ENCODE assay signal across 23 cellular contexts in the genomic region with DNA sequence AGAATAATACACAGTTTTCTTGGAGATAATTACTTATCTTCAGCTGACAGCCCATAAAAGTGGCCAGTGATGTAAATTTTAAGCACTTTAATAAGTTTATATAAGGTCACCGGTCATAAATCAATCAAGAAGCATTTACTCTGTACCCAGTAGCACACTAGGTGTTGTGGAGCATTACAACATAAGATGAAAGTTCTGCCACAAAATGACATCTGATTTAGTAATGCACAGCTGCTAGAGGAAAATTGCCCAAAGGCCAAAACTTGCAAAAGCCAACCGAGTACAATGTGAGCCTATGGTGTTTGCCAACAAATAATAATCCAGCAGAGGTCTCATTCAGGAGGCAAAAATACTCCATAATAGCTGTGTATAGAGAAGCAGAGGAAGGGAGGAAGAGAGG.
DNase-seq lines count a peak whose midpoint lies in the region; ATAC-seq and TF ChIP-seq lines count a peak whose summit lies in the region.
"Had no signal": no experiment of that assay in that cellular context is flagged by ENCODE, and none has a peak within 500 bp of the region (broad histone marks: within the 10 kb centered on the region; RNA-seq: fewer than 3 reads in every experiment).

No MANE protein-coding gene starts in this region.

- no peak for TF ChIP-seq CTCF in MCF 10A (IDR thresholded peaks at IDR 0.05; ENCODE audit: unreplicated experiment)
- TF ChIP-seq CTCF in breast epithelium (IDR thresholded peaks at IDR 0.05), result no peak

- peaks cover 0 to under 1% of the 10 kb centered on the region in 2 donors for H3K9me3 ChIP-seq in breast epithelium
- H3K9me3 ChIP-seq: A549, left lung, thoracic aorta had no signal

- intact Hi-C loops in MCF 10A (cut with micrococcal nuclease), result no loop called here
- intact Hi-C loops in breast epithelium (cut with DNase I; ENCODE audit: low total_unique reads), result no loop called here
- intact Hi-C loops in head of caudate nucleus (cut with DNase I), result no loop called here

- peak; percentile 84 for DNase-seq in MCF 10A (ENCODE audit: unreplicated experiment)
- DNase-seq in breast epithelium (ENCODE audit: low spot score in 2 of 2), result no peak
- DNase-seq in amniotic epithelial cell (ENCODE audit: low read depth), result peak; percentile 6
- DNase-seq in head of caudate nucleus, result peak in 24 of 42 donors; percentile 22 to 80 (median 48)
- no peak for DNase-seq in dermis blood vessel endothelial cell
- DNase-seq in HT-29 (ENCODE audit: low spot score), result no peak
- DNase-seq: activated CD4-positive, alpha-beta T cell treated with anti-CD3 and anti-CD28 coated beads for 48 hours; activated naive CD8-positive, alpha-beta T cell treated with anti-CD3 and anti-CD28 coated beads, Interleukin-2, amount 10 ng/mL, durations not matched to agents 7 days and 5 days; activated T-cell treated with anti-CD3 and anti-CD28 coated beads for 4 hours; CD4-positive, alpha-beta memory T cell; cerebellar nuclear complex; HFFc6; left lung; naive thymus-derived CD8-positive, alpha-beta T cell; NCI-H187 treated with DMSO at 0.1 percent for 48 hours; NCI-H774; stimulated activated CD4-positive, alpha-beta T cell treated with anti-CD3 and anti-CD28 coated beads, Interleukin-1b, Interleukin-23, amount 100 ng/mL, for 48 hours had no signal

- peak overlapping the region; percentile 3 for H3K4me3 Mint-ChIP-seq in MCF 10A (ENCODE audit: unreplicated experiment)
- H3K4me3 Mint-ChIP-seq: activated naive CD8-positive, alpha-beta T cell treated with anti-CD3 and anti-CD28 coated beads, Interleukin-2, amount 10 ng/mL, durations not matched to agents 7 days and 5 days; CD4-positive, alpha-beta memory T cell; HFFc6; naive thymus-derived CD8-positive, alpha-beta T cell had no signal

- H3K4me1 Mint-ChIP-seq in MCF 10A (ENCODE audit: insufficient read depth, unreplicated experiment), result peaks cover 25% of the 10 kb centered on the region
- H3K4me1 Mint-ChIP-seq: activated naive CD8-positive, alpha-beta T cell treated with anti-CD3 and anti-CD28 coated beads, Interleukin-2, amount 10 ng/mL, durations not matched to agents 7 days and 5 days; CD4-positive, alpha-beta memory T cell; naive thymus-derived CD8-positive, alpha-beta T cell had no signal

- no peak overlapping the region for H3K27ac ChIP-seq in breast epithelium
- H3K27ac ChIP-seq in temporal lobe (ENCODE audit: low read depth, low read length), result peak overlapping the region; percentile 86
- H3K27ac ChIP-seq: A549, hepatocyte, left lung had no signal

- H3K36me3 ChIP-seq in breast epithelium, result no peaks in the 10 kb centered on the region
- H3K36me3 ChIP-seq: left lung, thoracic aorta had no signal

- H3K27me3 ChIP-seq in breast epithelium, result no peaks in the 10 kb centered on the region
- H3K27me3 ChIP-seq: hepatocyte, left lung had no signal

- H3K9me3 Mint-ChIP-seq in MCF 10A (ENCODE audit: unreplicated experiment), result no peaks in the 10 kb centered on the region

- POLR2A ChIA-PET in MCF 10A (lab: Yijun Ruan, JAX), result interaction anchor here (0.6 to 3.3 kb wide), 15 partner anchors 8 to 257 kb away, joined by 3 to 36 read pairs (median 4); partner anchors contain the start of gene GPR37

- CTCF ChIA-PET in MCF 10A (lab: Yijun Ruan, JAX), result interaction anchor here (0.5 to 2.4 kb wide), 11 partner anchors 14 to 601 kb away, joined by 3 to 11 read pairs (median 3); partner anchors contain the start of gene GPR37

- H3K36me3 Mint-ChIP-seq in MCF 10A (ENCODE audit: insufficient read depth, unreplicated experiment), result no peaks in the 10 kb centered on the region
- H3K36me3 Mint-ChIP-seq: activated naive CD8-positive, alpha-beta T cell treated with anti-CD3 and anti-CD28 coated beads, Interleukin-2, amount 10 ng/mL, durations not matched to agents 7 days and 5 days; CD4-positive, alpha-beta memory T cell; naive thymus-derived CD8-positive, alpha-beta T cell had no signal

- no peaks in the 10 kb centered on the region for H3K27me3 Mint-ChIP-seq in MCF 10A (ENCODE audit: insufficient read depth, unreplicated experiment)
- H3K27me3 Mint-ChIP-seq: activated naive CD8-positive, alpha-beta T cell treated with anti-CD3 and anti-CD28 coated beads, Interleukin-2, amount 10 ng/mL, durations not matched to agents 7 days and 5 days; CD4-positive, alpha-beta memory T cell had no signal

- H3K4me1 ChIP-seq in breast epithelium, result no peaks in the 10 kb centered on the region
- H3K4me1 ChIP-seq: A549, left lung had no signal

- no TSS peak for BruUV-seq in MCF 10A (replicated peaks; lab: Mats Ljungman, UMichigan)

- ATAC-seq in GM21786 (IDR thresholded peaks at IDR 0.05; ENCODE audit: unreplicated experiment), result no peak
- ATAC-seq: A549; left lung; naive thymus-derived CD8-positive, alpha-beta T cell; Right ventricle myocardium inferior had no signal

- no peak overlapping the region for H3K4me3 ChIP-seq in breast epithelium
- H3K4me3 ChIP-seq: A549, hepatocyte, left lung, thoracic aorta had no signal

- H3K27ac Mint-ChIP-seq in MCF 10A (ENCODE audit: low read depth, unreplicated experiment), result peak overlapping the region; percentile 8
- H3K27ac Mint-ChIP-seq: activated naive CD8-positive, alpha-beta T cell treated with anti-CD3 and anti-CD28 coated beads, Interleukin-2, amount 10 ng/mL, durations not matched to agents 7 days and 5 days; CD4-positive, alpha-beta memory T cell; HFFc6; naive thymus-derived CD8-positive, alpha-beta T cell had no signal

- TF ChIP-seq POLR2A in breast epithelium (IDR thresholded peaks at IDR 0.05), result no peak

Comparison
In these comparisons a context has a peak if more than half of its experiments do, and no peak if none do; other contexts are left out.
1. DNase-seq: peak in MCF 10A (single experiment), amniotic epithelial cell (single experiment) and head of caudate nucleus (24 of 42); none in breast epithelium (0 of 2), dermis blood vessel endothelial cell (single experiment) and HT-29 (single experiment).